ENCODE assay signal across 16 cellular contexts in genomic region chr17:66533572-66533971, GRCh38.
A peak's percentile ranks its signal among the peaks of the same experiment; 100 is the strongest.
DNase-seq lines count a peak whose midpoint lies in the region; ATAC-seq and TF ChIP-seq lines count a peak whose summit lies in the region.
"Had no signal": no experiment of that assay in that cellular context is flagged by ENCODE, and none has a peak within 500 bp of the region (broad histone marks: within the 10 kb centered on the region; RNA-seq: fewer than 3 reads in every experiment).

No MANE protein-coding gene starts in this region.

- peak overlapping the region in 1 of 2 donors; percentile 13 for H3K27ac ChIP-seq in left lung
- H3K27ac ChIP-seq in smooth muscle cell (ENCODE audit: low read depth) = no peak overlapping the region
- no peak overlapping the region for H3K27ac ChIP-seq in naive thymus-derived CD4-positive, alpha-beta T cell (ENCODE audit: low read depth, low read length)

- no peak overlapping the region for H2AFZ ChIP-seq in smooth muscle cell (ENCODE audit: low read depth)

- H3K4me1 ChIP-seq in left lung (no peaks in the 10 kb centered on the region), smooth muscle cell (ENCODE audit: low read depth) (peaks cover 32% of the 10 kb centered on the region)
- peaks cover 0 to 18% of the 10 kb centered on the region in 2 donors for H3K4me1 ChIP-seq in naive thymus-derived CD4-positive, alpha-beta T cell (ENCODE audit: control insufficient read depth in 2 of 2, insufficient read depth in 2 of 2, low read length in 2 of 2)

- DNase-seq in NB4 (ENCODE audit: low read depth) (peak; percentile 56), chondrocyte (ENCODE audit: low spot score) (no peak), left lung (no peak), smooth muscle cell (lab: John Stamatoyannopoulos, UW; ENCODE audit: unreplicated experiment) (no peak)
- DNase-seq in naive thymus-derived CD4-positive, alpha-beta T cell = no peak
- DNase-seq in activated naive CD8-positive, alpha-beta T cell treated with anti-CD3 and anti-CD28 coated beads for 36 hours = no peak
- DNase-seq in stimulated activated CD4-positive, alpha-beta T cell treated with anti-CD3 and anti-CD28 coated beads, Interleukin-12 subunit alpha, Interleukin-12 subunit beta, amount 100 ng/mL, for 4 hours = no peak
- DNase-seq: activated CD4-positive, alpha-beta memory T cell treated with anti-CD3 and anti-CD28 coated beads, Interleukin-2, amount 10 ng/mL, durations not matched to agents 7 days and 5 days; activated naive CD8-positive, alpha-beta T cell treated with anti-CD3 and anti-CD28 coated beads, Interleukin-2, amount 10 ng/mL, durations not matched to agents 7 days and 5 days; CD8-positive, alpha-beta memory T cell; NCI-H1417; NK-92 treated with Interleukin-12 subunit alpha and Interleukin-12 subunit beta, amount 100 ng/mL, for 24 hours; stimulated activated naive CD4-positive, alpha-beta T cell had no signal

- no peak overlapping the region for H3K9ac ChIP-seq in smooth muscle cell (ENCODE audit: low read depth)

- no peaks in the 10 kb centered on the region for H3K27me3 Mint-ChIP-seq in chondrocyte (ENCODE audit: low read depth)
- no peaks in the 10 kb centered on the region for H3K27me3 Mint-ChIP-seq in naive thymus-derived CD4-positive, alpha-beta T cell
- no peaks in the 10 kb centered on the region for H3K27me3 Mint-ChIP-seq in activated naive CD8-positive, alpha-beta T cell treated with anti-CD3 and anti-CD28 coated beads for 36 hours
- H3K27me3 Mint-ChIP-seq: activated CD4-positive, alpha-beta memory T cell treated with anti-CD3 and anti-CD28 coated beads, Interleukin-2, amount 10 ng/mL, durations not matched to agents 7 days and 5 days; activated naive CD8-positive, alpha-beta T cell treated with anti-CD3 and anti-CD28 coated beads, Interleukin-2, amount 10 ng/mL, durations not matched to agents 7 days and 5 days; CD8-positive, alpha-beta memory T cell had no signal

- peaks cover 41% of the 10 kb centered on the region for H3K4me1 Mint-ChIP-seq in chondrocyte (ENCODE audit: low read depth)
- peaks cover 23 to 97% (median 87%) of the 10 kb centered on the region in 7 donors for H3K4me1 Mint-ChIP-seq in naive thymus-derived CD4-positive, alpha-beta T cell
- H3K4me1 Mint-ChIP-seq in activated naive CD8-positive, alpha-beta T cell treated with anti-CD3 and anti-CD28 coated beads for 36 hours = peaks cover 46% of the 10 kb centered on the region

- H3F3A ChIP-seq in smooth muscle cell (ENCODE audit: low read depth) = peaks cover 4% of the 10 kb centered on the region

- H3K9me3 ChIP-seq in left lung (no peaks in the 10 kb centered on the region), smooth muscle cell (replicated peaks; ENCODE audit: low read depth) (no peaks in the 10 kb centered on the region)
- no peaks in the 10 kb centered on the region for H3K9me3 ChIP-seq in naive thymus-derived CD4-positive, alpha-beta T cell (ENCODE audit: control insufficient read depth in 2 of 3, low read length in 3 of 3)

- H3K4me3 ChIP-seq in NB4 (ENCODE audit: low read depth, low read length) = no peak overlapping the region
- no peak overlapping the region for H3K4me3 ChIP-seq in left lung
- H3K4me3 ChIP-seq in smooth muscle cell = no peak overlapping the region
- H3K4me3 ChIP-seq in naive thymus-derived CD4-positive, alpha-beta T cell (ENCODE audit: low read length) = no peak overlapping the region

- no peak for TF ChIP-seq POLR2A in NB4 (IDR thresholded peaks at IDR 0.05; ENCODE audit: extremely low read depth, insufficient read length)

- H3K36me3 ChIP-seq in left lung (no peaks in the 10 kb centered on the region), smooth muscle cell (ENCODE audit: low read depth) (no peaks in the 10 kb centered on the region)
- no peaks in the 10 kb centered on the region for H3K36me3 ChIP-seq in naive thymus-derived CD4-positive, alpha-beta T cell (ENCODE audit: control insufficient read depth in 2 of 3, insufficient read depth in 3 of 3, low read length in 3 of 3)

- H3K27ac Mint-ChIP-seq in chondrocyte (ENCODE audit: unreplicated experiment) = peak overlapping the region; percentile 62
- H3K27ac Mint-ChIP-seq in naive thymus-derived CD4-positive, alpha-beta T cell = peak overlapping the region in 4 of 9 donors; percentile 14 to 71 (median 58)
- no peak overlapping the region for H3K27ac Mint-ChIP-seq in activated naive CD8-positive, alpha-beta T cell treated with anti-CD3 and anti-CD28 coated beads for 36 hours
- H3K27ac Mint-ChIP-seq: activated CD4-positive, alpha-beta memory T cell treated with anti-CD3 and anti-CD28 coated beads, Interleukin-2, amount 10 ng/mL, durations not matched to agents 7 days and 5 days; activated naive CD8-positive, alpha-beta T cell treated with anti-CD3 and anti-CD28 coated beads, Interleukin-2, amount 10 ng/mL, durations not matched to agents 7 days and 5 days; CD8-positive, alpha-beta memory T cell; T-helper 1 cell treated with Interleukin-12 subunit alpha and Interleukin-12 subunit beta and Interleukin-4 antibody, amounts not matched to agents 30 μg/mL and 1 μg/mL, for 36 hours had no signal

- WGBS in smooth muscle cell (ENCODE audit: low lambda C conversion rate) = 3% methylated on average over 9 of the region's 9 CpGs

- H3K4me3 Mint-ChIP-seq in chondrocyte (ENCODE audit: unreplicated experiment) = no peak overlapping the region
- H3K4me3 Mint-ChIP-seq in naive thymus-derived CD4-positive, alpha-beta T cell = no peak overlapping the region
- no peak overlapping the region for H3K4me3 Mint-ChIP-seq in activated naive CD8-positive, alpha-beta T cell treated with anti-CD3 and anti-CD28 coated beads for 36 hours
- H3K4me3 Mint-ChIP-seq: activated CD4-positive, alpha-beta memory T cell treated with anti-CD3 and anti-CD28 coated beads, Interleukin-2, amount 10 ng/mL, durations not matched to agents 7 days and 5 days; activated naive CD8-positive, alpha-beta T cell treated with anti-CD3 and anti-CD28 coated beads, Interleukin-2, amount 10 ng/mL, durations not matched to agents 7 days and 5 days; CD8-positive, alpha-beta memory T cell; T-helper 1 cell treated with Interleukin-12 subunit alpha and Interleukin-12 subunit beta and Interleukin-4 antibody, amounts not matched to agents 30 μg/mL and 1 μg/mL, for 36 hours had no signal

- H3K27me3 ChIP-seq in left lung (no peaks in the 10 kb centered on the region), smooth muscle cell (ENCODE audit: low read depth) (no peaks in the 10 kb centered on the region)
- H3K27me3 ChIP-seq in naive thymus-derived CD4-positive, alpha-beta T cell (ENCODE audit: control insufficient read depth in 2 of 2, insufficient read depth in 2 of 2, low read length in 2 of 2) = no peaks in the 10 kb centered on the region

- no peaks in the 10 kb centered on the region for H3K9me3 Mint-ChIP-seq in chondrocyte (ENCODE audit: low read depth)
- H3K9me3 Mint-ChIP-seq in naive thymus-derived CD4-positive, alpha-beta T cell = no peaks in the 10 kb centered on the region
- peaks cover 1% of the 10 kb centered on the region for H3K9me3 Mint-ChIP-seq in activated naive CD8-positive, alpha-beta T cell treated with anti-CD3 and anti-CD28 coated beads for 36 hours
- H3K9me3 Mint-ChIP-seq: activated CD4-positive, alpha-beta memory T cell treated with anti-CD3 and anti-CD28 coated beads, Interleukin-2, amount 10 ng/mL, durations not matched to agents 7 days and 5 days; CD8-positive, alpha-beta memory T cell; T-helper 1 cell treated with Interleukin-12 subunit alpha and Interleukin-12 subunit beta and Interleukin-4 antibody, amounts not matched to agents 30 μg/mL and 1 μg/mL, for 36 hours had no signal

- H3K79me2 ChIP-seq in smooth muscle cell (ENCODE audit: low read depth) = no peaks in the 10 kb centered on the region

- ATAC-seq in left lung (peak; percentile 17), GM18867 (IDR thresholded peaks at IDR 0.05; ENCODE audit: unreplicated experiment) (no peak)
- no peak for ATAC-seq in naive thymus-derived CD4-positive, alpha-beta T cell
- ATAC-seq: esophagus mucosa had no signal

- no peak for TF ChIP-seq CTCF in NB4 (IDR thresholded peaks at IDR 0.05; ENCODE audit: low read depth, low read length)
- peak; percentile 56 for TF ChIP-seq CTCF in chondrocyte (IDR thresholded peaks at IDR 0.05)
- TF ChIP-seq CTCF in left lung (IDR thresholded peaks at IDR 0.05) = no peak
- TF ChIP-seq CTCF in smooth muscle cell (IDR thresholded peaks at IDR 0.05; ENCODE audit: borderline replicate concordance, insufficient read depth, poor library complexity, severe bottlenecking) = no peak

- H4K20me1 ChIP-seq in smooth muscle cell (ENCODE audit: low read depth) = no peaks in the 10 kb centered on the region

- intact Hi-C loops in left lung (cut with DNase I) = no loop called here
- intact Hi-C loops in naive thymus-derived CD4-positive, alpha-beta T cell (cut with micrococcal nuclease) = no loop called here

- H3K4me2 ChIP-seq in smooth muscle cell = peak overlapping the region; percentile 66

- CTCF ChIA-PET in naive thymus-derived CD4-positive, alpha-beta T cell (lab: Charles Lee) = no interaction called here

- POLR2A ChIA-PET in naive thymus-derived CD4-positive, alpha-beta T cell (lab: Charles Lee) = no interaction called here

- no peaks in the 10 kb centered on the region for H3K36me3 Mint-ChIP-seq in chondrocyte (ENCODE audit: low read depth)
- peaks cover 1 to 53% (median 24%) of the 10 kb centered on the region in 5 donors for H3K36me3 Mint-ChIP-seq in naive thymus-derived CD4-positive, alpha-beta T cell
- H3K36me3 Mint-ChIP-seq in activated naive CD8-positive, alpha-beta T cell treated with anti-CD3 and anti-CD28 coated beads for 36 hours = peaks cover 46% of the 10 kb centered on the region
